In the genomic region with DNA sequence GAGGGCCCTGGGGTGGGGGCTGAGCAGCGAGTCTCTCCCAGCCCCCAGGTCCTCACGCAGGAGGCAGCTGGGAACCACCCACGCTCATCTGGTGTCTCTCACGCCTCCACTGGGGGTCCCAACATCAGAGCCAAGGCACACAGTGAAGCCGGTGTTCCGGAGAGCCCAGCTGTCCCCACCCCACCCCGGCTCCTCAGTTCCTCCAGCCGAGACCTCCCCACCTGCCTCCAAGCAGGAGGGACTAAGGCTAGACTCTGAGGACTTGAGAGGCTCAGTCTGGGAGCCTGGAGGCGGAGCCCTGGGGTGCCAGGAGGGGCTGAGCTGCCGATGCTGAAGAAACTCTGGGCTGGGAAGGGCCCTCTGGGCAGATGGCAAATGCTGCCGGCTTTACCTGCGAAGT, we compare ENCODE assay signal across 21 cellular contexts. TPM values are rescaled to one million over a fixed set of nuclear protein-coding genes. Genes with fewer than 3 reads are reported as not detected.
"Had no signal": no experiment of that assay in that cellular context is flagged by ENCODE, and none has a peak within 500 bp of the region (broad histone marks: within the 10 kb centered on the region; RNA-seq: fewer than 3 reads in every experiment).

No MANE protein-coding gene starts in this region.

- H3K36me3 ChIP-seq: adrenal gland, breast epithelium, gastroesophageal sphincter, heart right ventricle, thyroid gland had no signal

- H3K9me3 Mint-ChIP-seq: activated CD4-positive, alpha-beta memory T cell treated with anti-CD3 and anti-CD28 coated beads for 36 hours; activated naive CD4-positive, alpha-beta T cell treated with anti-CD3 and anti-CD28 coated beads, Interleukin-2, amount 50 U/mL, for 72 hours; activated T-helper 1 cell treated with anti-CD3 and anti-CD28 coated beads, Interleukin-12 subunit alpha, Interleukin-12 subunit beta, Interleukin-2, Interleukin-4 antibody, amounts not matched to agents 30 ng/mL and 10 ng/mL and 1 ng/mL, durations not matched to agents 14 hours and 24 hours and 36 hours; nephron progenitor cell had no signal

- H3K9me3 ChIP-seq: adrenal gland, breast epithelium, gastroesophageal sphincter, heart right ventricle, thyroid gland had no signal

- ATAC-seq: activated CD4-positive, alpha-beta T cell treated with anti-CD3 and anti-CD28 coated beads for 36 hours; activated naive CD4-positive, alpha-beta T cell treated with anti-CD3 and anti-CD28 coated beads, Interleukin-2, amount 50 U/mL, for 72 hours; esophagus mucosa; gastroesophageal sphincter; heart right ventricle; left ventricle myocardium superior had no signal

- H3K27ac Mint-ChIP-seq: activated CD4-positive, alpha-beta memory T cell treated with anti-CD3 and anti-CD28 coated beads for 36 hours; activated CD4-positive, alpha-beta T cell treated with anti-CD3 and anti-CD28 coated beads for 36 hours; activated naive CD4-positive, alpha-beta T cell treated with anti-CD3 and anti-CD28 coated beads, Interleukin-2, amount 50 U/mL, for 72 hours; activated T-helper 1 cell treated with anti-CD3 and anti-CD28 coated beads, Interleukin-12 subunit alpha, Interleukin-12 subunit beta, Interleukin-2, Interleukin-4 antibody, amounts not matched to agents 30 ng/mL and 10 ng/mL and 1 ng/mL, durations not matched to agents 14 hours and 24 hours and 36 hours; nephron progenitor cell had no signal

- H3K27ac ChIP-seq: adrenal gland, breast epithelium, gastroesophageal sphincter, heart right ventricle, thyroid gland had no signal

- H3K4me3 Mint-ChIP-seq: activated CD4-positive, alpha-beta memory T cell treated with anti-CD3 and anti-CD28 coated beads for 36 hours; activated CD4-positive, alpha-beta T cell treated with anti-CD3 and anti-CD28 coated beads for 36 hours; activated T-helper 1 cell treated with anti-CD3 and anti-CD28 coated beads, Interleukin-12 subunit alpha, Interleukin-12 subunit beta, Interleukin-2, Interleukin-4 antibody, amounts not matched to agents 30 ng/mL and 10 ng/mL and 1 ng/mL, durations not matched to agents 14 hours and 24 hours and 36 hours had no signal

- H3K4me3 ChIP-seq: adrenal gland, breast epithelium, gastroesophageal sphincter, heart right ventricle, thyroid gland had no signal

- DNase-seq: activated CD4-positive, alpha-beta memory T cell treated with anti-CD3 and anti-CD28 coated beads for 36 hours; activated CD4-positive, alpha-beta T cell treated with anti-CD3 and anti-CD28 coated beads for 36 hours; activated gamma-delta T cell treated with Interleukin-2 at 50 U/mL for 16 hours; activated T-cell treated with anti-CD3 and anti-CD28 coated beads for 4 hours; adrenal gland; cerebellar nuclear complex; cortex of kidney; heart right ventricle; kidney glomerular epithelial cell; left ventricle myocardium superior; nephron progenitor cell; stimulated activated CD4-positive, alpha-beta T cell treated with anti-CD3 and anti-CD28 coated beads, Interleukin-12 subunit alpha, Interleukin-12 subunit beta, amount 100 ng/mL, for 4 hours; stimulated activated CD4-positive, alpha-beta T cell treated with anti-CD3 and anti-CD28 coated beads, Interleukin-1b, Interleukin-23, amount 100 ng/mL, for 48 hours; stimulated activated naive CD4-positive, alpha-beta T cell treated with Interleukin-2 at 50 U/mL for 16 hours; thyroid gland had no signal

- H3K4me1 Mint-ChIP-seq: activated CD4-positive, alpha-beta T cell treated with anti-CD3 and anti-CD28 coated beads for 36 hours had no signal

- H3K36me3 Mint-ChIP-seq: activated CD4-positive, alpha-beta memory T cell treated with anti-CD3 and anti-CD28 coated beads for 36 hours; activated naive CD4-positive, alpha-beta T cell treated with anti-CD3 and anti-CD28 coated beads, Interleukin-2, amount 50 U/mL, for 72 hours had no signal

RNA-seq across cellular contexts. Expression of a gene that starts 1.6 kb away (rescaled TPM):
- total RNA-seq: activated T-helper 1 cell treated with anti-CD3 and anti-CD28 coated beads, Interleukin-12 subunit alpha, Interleukin-12 subunit beta, Interleukin-2, Interleukin-4 antibody, amounts not matched to agents 30 ng/mL and 10 ng/mL and 1 ng/mL, durations not matched to agents 14 hours and 24 hours and 36 hours; astrocyte; esophagus mucosa; heart right ventricle; left ventricle myocardium superior; thyroid gland had no signal
- polyA plus RNA-seq: heart right ventricle had no signal

RNA-seq across cellular contexts. Expression of a gene that starts 14.0 kb away (rescaled TPM):
- total RNA-seq: activated CD4-positive, alpha-beta memory T cell treated with anti-CD3 and anti-CD28 coated beads for 36 hours; activated CD4-positive, alpha-beta T cell treated with anti-CD3 and anti-CD28 coated beads for 36 hours; activated naive CD4-positive, alpha-beta T cell treated with anti-CD3 and anti-CD28 coated beads, Interleukin-2, amount 50 U/mL, for 72 hours; activated T-helper 1 cell treated with anti-CD3 and anti-CD28 coated beads, Interleukin-12 subunit alpha, Interleukin-12 subunit beta, Interleukin-2, Interleukin-4 antibody, amounts not matched to agents 30 ng/mL and 10 ng/mL and 1 ng/mL, durations not matched to agents 14 hours and 24 hours and 36 hours; esophagus mucosa had no signal
